24 cellular contexts compared by ENCODE assay signal in the genomic region with DNA sequence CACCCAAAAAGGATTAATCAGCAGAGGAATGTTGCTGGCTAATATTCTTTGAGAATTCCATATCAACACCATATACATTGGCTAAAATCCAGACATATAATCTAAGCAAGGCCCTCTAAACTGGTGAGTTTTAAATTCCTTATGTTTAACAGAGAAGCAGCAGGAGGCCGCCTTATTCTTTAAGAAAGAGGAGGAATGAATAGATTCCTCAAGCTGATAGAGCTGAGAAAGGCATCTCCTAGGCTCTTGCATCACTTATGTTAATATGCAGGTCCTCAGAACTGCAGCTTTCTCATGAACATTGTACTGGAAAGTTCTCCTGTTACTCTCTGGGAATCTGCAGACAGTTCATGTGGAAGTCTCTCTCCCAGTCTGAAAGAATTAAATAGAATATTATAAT.
"Had no signal": no experiment of that assay in that cellular context is flagged by ENCODE, and none has a peak within 500 bp of the region (broad histone marks: within the 10 kb centered on the region; RNA-seq: fewer than 3 reads in every experiment).

No MANE protein-coding gene starts in this region.

- H3K4me1 Mint-ChIP-seq: activated CD4-positive, alpha-beta memory T cell treated with anti-CD3 and anti-CD28 coated beads, Interleukin-2, amount 10 ng/mL, durations not matched to agents 7 days and 5 days; activated CD4-positive, alpha-beta T cell treated with anti-CD3 and anti-CD28 coated beads for 36 hours; activated T-helper 17 cell treated with anti-CD3 and anti-CD28 coated beads, Interleukin-2, amount 50 U/mL, for 72 hours; central memory CD8-positive, alpha-beta T cell; T-helper 17 cell had no signal

- H3K27ac ChIP-seq: PC-9, VCaP had no signal

- H3K4me3 ChIP-seq: PC-9 had no signal

- H3K4me3 Mint-ChIP-seq: activated CD4-positive, alpha-beta memory T cell treated with anti-CD3 and anti-CD28 coated beads, Interleukin-2, amount 10 ng/mL, durations not matched to agents 7 days and 5 days; activated CD4-positive, alpha-beta T cell treated with anti-CD3 and anti-CD28 coated beads for 36 hours; activated naive CD4-positive, alpha-beta T cell treated with anti-CD3 and anti-CD28 coated beads for 36 hours; activated naive CD8-positive, alpha-beta T cell; activated T-helper 17 cell treated with anti-CD3 and anti-CD28 coated beads, Interleukin-2, amount 50 U/mL, for 72 hours; central memory CD8-positive, alpha-beta T cell; T-helper 17 cell had no signal

- H2AFZ ChIP-seq: PC-9 had no signal

- ATAC-seq: activated CD4-positive, alpha-beta T cell treated with anti-CD3 and anti-CD28 coated beads for 36 hours; activated T-helper 17 cell treated with anti-CD3 and anti-CD28 coated beads, Interleukin-2, amount 50 U/mL, for 72 hours; T-helper 17 cell had no signal

- H3K27me3 Mint-ChIP-seq: activated CD4-positive, alpha-beta T cell treated with anti-CD3 and anti-CD28 coated beads for 36 hours; activated T-helper 17 cell treated with anti-CD3 and anti-CD28 coated beads, Interleukin-2, amount 50 U/mL, for 72 hours; brain had no signal

- H3K27ac Mint-ChIP-seq: activated CD4-positive, alpha-beta memory T cell treated with anti-CD3 and anti-CD28 coated beads, Interleukin-2, amount 10 ng/mL, durations not matched to agents 7 days and 5 days; activated CD4-positive, alpha-beta T cell treated with anti-CD3 and anti-CD28 coated beads for 36 hours; activated naive CD4-positive, alpha-beta T cell treated with anti-CD3 and anti-CD28 coated beads for 36 hours; activated naive CD8-positive, alpha-beta T cell; activated T-helper 17 cell treated with anti-CD3 and anti-CD28 coated beads, Interleukin-2, amount 50 U/mL, for 72 hours; T-helper 17 cell had no signal

- H3K36me3 Mint-ChIP-seq: activated naive CD8-positive, alpha-beta T cell; brain had no signal

- H3K9me3 Mint-ChIP-seq: activated CD4-positive, alpha-beta memory T cell treated with anti-CD3 and anti-CD28 coated beads, Interleukin-2, amount 10 ng/mL, durations not matched to agents 7 days and 5 days; activated naive CD4-positive, alpha-beta T cell treated with anti-CD3 and anti-CD28 coated beads for 36 hours; activated T-helper 17 cell treated with anti-CD3 and anti-CD28 coated beads, Interleukin-2, amount 50 U/mL, for 72 hours; brain; central memory CD8-positive, alpha-beta T cell had no signal

- DNase-seq: activated CD4-positive, alpha-beta memory T cell treated with anti-CD3 and anti-CD28 coated beads, Interleukin-2, amount 10 ng/mL, durations not matched to agents 7 days and 5 days; activated CD4-positive, alpha-beta T cell treated with anti-CD3 and anti-CD28 coated beads for 36 hours; activated CD4-positive, alpha-beta T cell treated with anti-CD3 and anti-CD28 coated beads, Interleukin-2, amount 50 U/mL, for 1 hour; activated gamma-delta T cell; activated naive CD4-positive, alpha-beta T cell treated with anti-CD3 and anti-CD28 coated beads for 36 hours; activated T-cell treated with anti-CD3 and anti-CD28 coated beads for 4 hours; activated T-cell treated with anti-CD3 and anti-CD28 coated beads, Interleukin-2, amount 50 U/mL, for 48 hours; amygdala; MM.1S; NCI-H1105; NCI-H1436; NCI-H187; NCI-H2081; NCI-H446; NCI-H524; PC-9; SHP77 treated with DMSO at 0.1 percent for 48 hours; T-helper 17 cell; T1000 had no signal

- H3K4me2 ChIP-seq: PC-9 had no signal
